20 cellular contexts compared by ENCODE assay signal in genomic region chr10:66833861-66834260, GRCh38.
A peak's percentile ranks its signal among the peaks of the same experiment; 100 is the strongest.
DNase-seq lines count a peak whose midpoint lies in the region; ATAC-seq, FAIRE-seq and TF ChIP-seq lines count a peak whose summit lies in the region.
"Had no signal": no experiment of that assay in that cellular context is flagged by ENCODE, and none has a peak within 500 bp of the region (broad histone marks: within the 10 kb centered on the region; RNA-seq: fewer than 3 reads in every experiment).

No MANE protein-coding gene starts in this region.

- H3K4me1 Mint-ChIP-seq in naive thymus-derived CD8-positive, alpha-beta T cell, result no peaks in the 10 kb centered on the region
- H3K4me1 Mint-ChIP-seq: CD4-positive, CD25-positive, alpha-beta regulatory T cell had no signal

- POLR2A ChIA-PET in naive thymus-derived CD8-positive, alpha-beta T cell (lab: Charles Lee), result no interaction called here

- no peak for TF ChIP-seq CTCF in fibroblast of pulmonary artery (IDR thresholded peaks at IDR 0.05; ENCODE audit: low read length, missing control alignments)
- no peak for TF ChIP-seq CTCF in neural cell (IDR thresholded peaks at IDR 0.05; ENCODE audit: poor library complexity, severe bottlenecking)

- H3K9me3 ChIP-seq in neural cell (ENCODE audit: low read length), result no peaks in the 10 kb centered on the region
- H3K9me3 ChIP-seq: BE2C, HAP-1 had no signal

- peaks cover 0 to 8% (median 0%) of the 10 kb centered on the region in 9 donors for H3K9me3 Mint-ChIP-seq in naive thymus-derived CD8-positive, alpha-beta T cell

- H3K9me2 ChIP-seq in neural cell (ENCODE audit: insufficient read depth, low read length), result no peaks in the 10 kb centered on the region

- no peak overlapping the region for H3K9ac ChIP-seq in neural cell (ENCODE audit: low read length)

- H3K27ac Mint-ChIP-seq in naive thymus-derived CD8-positive, alpha-beta T cell, result no peak overlapping the region
- H3K27ac Mint-ChIP-seq: CD4-positive, CD25-positive, alpha-beta regulatory T cell had no signal

- no peaks in the 10 kb centered on the region for H4K20me1 ChIP-seq in neural cell (ENCODE audit: insufficient read depth)

- no peaks in the 10 kb centered on the region for H3K36me3 Mint-ChIP-seq in naive thymus-derived CD8-positive, alpha-beta T cell
- H3K36me3 Mint-ChIP-seq: CD4-positive, CD25-positive, alpha-beta regulatory T cell had no signal

- no peaks in the 10 kb centered on the region for H3F3A ChIP-seq in neural cell (ENCODE audit: insufficient read depth, low read length, poor library complexity, severe bottlenecking)

- no peak for TF ChIP-seq RAD21 in neural cell (conservative IDR thresholded peaks at IDR 0.05)

- peaks cover 0 to 4% (median 0%) of the 10 kb centered on the region in 5 donors for H3K27me3 Mint-ChIP-seq in naive thymus-derived CD8-positive, alpha-beta T cell
- H3K27me3 Mint-ChIP-seq: CD4-positive, CD25-positive, alpha-beta regulatory T cell had no signal

- DNase-seq in H54 (ENCODE audit: insufficient read length, low spot score), result peak; percentile 10
- peak; percentile 11 for DNase-seq in RCC 7860 (ENCODE audit: low spot score)
- peak; percentile 47 for DNase-seq in fibroblast of pulmonary artery (ENCODE audit: low read depth)
- DNase-seq in cerebellar nuclear complex (lab: John Stamatoyannopoulos, UW), result no peak
- no peak for DNase-seq in NOMO-1 treated with dmso at 0.1 percent for 144 hours (lab: John Stamatoyannopoulos, UW; ENCODE audit: unreplicated experiment)
- DNase-seq in naive thymus-derived CD8-positive, alpha-beta T cell, result no peak
- DNase-seq: BE2C; CD4-positive, CD25-positive, alpha-beta regulatory T cell; COR-L47; GDM1; NCI-H1105 treated with DMSO at 0.1 percent for 48 hours; NCI-H1694; NCI-H2107; NCI-H510A; NCI-H748 treated with DMSO at 0.1 percent for 48 hours; NK-92 treated with Interleukin-12 subunit alpha and Interleukin-12 subunit beta, amount 100 ng/mL, for 24 hours had no signal

- no peak overlapping the region for H3K27ac ChIP-seq in neural cell (ENCODE audit: low read length)

- ATAC-seq in HG03159 (IDR thresholded peaks at IDR 0.05; ENCODE audit: unreplicated experiment), result no peak
- no peak for ATAC-seq in naive thymus-derived CD8-positive, alpha-beta T cell

- H3K36me3 ChIP-seq in neural cell (ENCODE audit: insufficient read depth, low read length), result no peaks in the 10 kb centered on the region
- H3K36me3 ChIP-seq: BE2C, HAP-1 had no signal

- H3K4me3 ChIP-seq in fibroblast of pulmonary artery (replicated peaks; ENCODE audit: low read depth, low read length) (no peak overlapping the region), neural cell (ENCODE audit: low read length) (no peak overlapping the region)
- H3K4me3 ChIP-seq: HAP-1 had no signal

- peak; percentile 97 for FAIRE-seq in H54 (lab: Jason Lieb, UNC)
- FAIRE-seq in RCC 7860 (lab: Jason Lieb, UNC), result no peak
- FAIRE-seq: A204.1 had no signal

- TF ChIP-seq POLR2A in H54 (IDR thresholded peaks at IDR 0.05; ENCODE audit: low read depth, low read length), result no peak

- H3K79me2 ChIP-seq in neural cell (replicated peaks; ENCODE audit: insufficient read depth, low read length), result no peaks in the 10 kb centered on the region

- no peak overlapping the region for H3K4me2 ChIP-seq in neural cell (ENCODE audit: low read length)

- no peak overlapping the region for H3K4me3 Mint-ChIP-seq in naive thymus-derived CD8-positive, alpha-beta T cell
- H3K4me3 Mint-ChIP-seq: CD4-positive, CD25-positive, alpha-beta regulatory T cell had no signal

- no peak overlapping the region for H2AFZ ChIP-seq in neural cell (ENCODE audit: low read depth, low read length)

- no peak for TF ChIP-seq EP300 in neural cell (conservative IDR thresholded peaks at IDR 0.05; ENCODE audit: poor library complexity, severe bottlenecking)

- no peaks in the 10 kb centered on the region for H3K27me3 ChIP-seq in neural cell (ENCODE audit: insufficient read depth, low read depth, low read length)
- H3K27me3 ChIP-seq: BE2C had no signal

TF ChIP-seq in neural cell, 6 proteins besides CTCF, POLR2A, EP300 and RAD21:
- peak; percentile 39 for TF ChIP-seq POLR2AphosphoS5 (IDR thresholded peaks at IDR 0.05)
- no peak for TF ChIP-seq REST (IDR thresholded peaks at IDR 0.05; ENCODE audit: borderline replicate concordance)
- TF ChIP-seq SMC3 (conservative IDR thresholded peaks at IDR 0.05; ENCODE audit: poor library complexity), result no peak
- TF ChIP-seq TAF1 (IDR thresholded peaks at IDR 0.05; ENCODE audit: low read depth), result no peak
- TF ChIP-seq MXI1 (conservative IDR thresholded peaks at IDR 0.05; ENCODE audit: poor library complexity, severe bottlenecking), result no peak
- TF ChIP-seq EZH2 (IDR thresholded peaks at IDR 0.05; ENCODE audit: borderline replicate concordance, insufficient read depth, low read length, poor library complexity, severe bottlenecking), result no peak

Comparison
In these comparisons a context has a peak if more than half of its experiments do, and no peak if none do; other contexts are left out.
1. DNase-seq: peak in H54 (single experiment), RCC 7860 (single experiment) and fibroblast of pulmonary artery (single experiment); none in cerebellar nuclear complex (0 of 2), NOMO-1 treated with dmso at 0.1 percent for 144 hours (single experiment) and naive thymus-derived CD8-positive, alpha-beta T cell (0 of 10).